22 cellular contexts compared by ENCODE assay signal in genomic region chr6:18741741-18742140, GRCh38.
DNase-seq lines count a peak whose midpoint lies in the region; ATAC-seq, FAIRE-seq and TF ChIP-seq lines count a peak whose summit lies in the region.
"Had no signal": no experiment of that assay in that cellular context is flagged by ENCODE, and none has a peak within 500 bp of the region (broad histone marks: within the 10 kb centered on the region; RNA-seq: fewer than 3 reads in every experiment).

No MANE protein-coding gene starts in this region.

- H3K9ac ChIP-seq in astrocyte (ENCODE audit: low read length) = no peak overlapping the region

- H3K79me2 ChIP-seq in astrocyte (ENCODE audit: insufficient read depth, low read length) = no peaks in the 10 kb centered on the region

- FAIRE-seq in astrocyte (lab: Jason Lieb, UNC) = no peak
- FAIRE-seq: HTR-8/SVneo had no signal

- H3K27ac Mint-ChIP-seq in astrocyte (ENCODE audit: unreplicated experiment) = peak overlapping the region; percentile 75
- no peak overlapping the region for H3K27ac Mint-ChIP-seq in activated T-helper 17 cell treated with anti-CD3 and anti-CD28 coated beads, Interleukin-2, amount 50 U/mL, for 72 hours
- H3K27ac Mint-ChIP-seq: B cell, CD14-positive monocyte had no signal

- peaks cover 3% of the 10 kb centered on the region for H3K4me1 Mint-ChIP-seq in astrocyte (ENCODE audit: low read depth, unreplicated experiment)
- H3K4me1 Mint-ChIP-seq in activated T-helper 17 cell treated with anti-CD3 and anti-CD28 coated beads, Interleukin-2, amount 50 U/mL, for 72 hours = no peaks in the 10 kb centered on the region
- H3K4me1 Mint-ChIP-seq: B cell, CD14-positive monocyte had no signal

- H3K27ac ChIP-seq in A673 (ENCODE audit: low read depth, low read length, poor library complexity, severe bottlenecking) = peak overlapping the region; percentile 38
- no peak overlapping the region for H3K27ac ChIP-seq in astrocyte (ENCODE audit: low read depth, low read length)
- H3K27ac ChIP-seq: Peyer's patch had no signal

- H3K36me3 ChIP-seq in A673 (ENCODE audit: insufficient read depth, low read length, poor library complexity, severe bottlenecking) (no peaks in the 10 kb centered on the region), astrocyte (ENCODE audit: insufficient read depth, low read length) (no peaks in the 10 kb centered on the region)
- H3K36me3 ChIP-seq: Peyer's patch had no signal

- no peaks in the 10 kb centered on the region for H3K27me3 ChIP-seq in A673 (replicated peaks; ENCODE audit: insufficient read depth, low read depth, low read length, poor library complexity)
- no peaks in the 10 kb centered on the region for H3K27me3 ChIP-seq in astrocyte (ENCODE audit: insufficient read depth, low read length)
- H3K27me3 ChIP-seq: Peyer's patch had no signal

- H3K4me3 ChIP-seq in A673 (ENCODE audit: low read depth, low read length, poor library complexity, severe bottlenecking) (no peak overlapping the region), astrocyte (ENCODE audit: insufficient read depth, low read depth, low read length) (no peak overlapping the region), fibroblast of villous mesenchyme (ENCODE audit: low read depth, low read length) (no peak overlapping the region)
- H3K4me3 ChIP-seq: Peyer's patch had no signal

- H2AFZ ChIP-seq in astrocyte (ENCODE audit: low read depth, low read length) = no peak overlapping the region

- no peak overlapping the region for H3K4me3 Mint-ChIP-seq in astrocyte (ENCODE audit: unreplicated experiment)
- H3K4me3 Mint-ChIP-seq in activated T-helper 17 cell treated with anti-CD3 and anti-CD28 coated beads, Interleukin-2, amount 50 U/mL, for 72 hours = no peak overlapping the region
- H3K4me3 Mint-ChIP-seq: B cell, CD14-positive monocyte had no signal

- H3K36me3 Mint-ChIP-seq in astrocyte (ENCODE audit: low read depth, unreplicated experiment) = no peaks in the 10 kb centered on the region
- H3K36me3 Mint-ChIP-seq in activated T-helper 17 cell treated with anti-CD3 and anti-CD28 coated beads, Interleukin-2, amount 50 U/mL, for 72 hours (ENCODE audit: low read depth) = no peaks in the 10 kb centered on the region
- H3K36me3 Mint-ChIP-seq: CD14-positive monocyte had no signal

- H3K9me3 ChIP-seq in A673 (ENCODE audit: low read depth, low read length, poor library complexity, severe bottlenecking) (peaks cover 5% of the 10 kb centered on the region), astrocyte (ENCODE audit: insufficient read depth, low read depth, low read length) (no peaks in the 10 kb centered on the region)
- H3K9me3 ChIP-seq: Peyer's patch had no signal

- H3K4me1 ChIP-seq in A673 (ENCODE audit: insufficient read depth, low read length, poor library complexity, severe bottlenecking) (peaks cover 3% of the 10 kb centered on the region), astrocyte (ENCODE audit: insufficient read depth, low read length) (no peaks in the 10 kb centered on the region)
- H3K4me1 ChIP-seq: Peyer's patch had no signal

- no peak for TF ChIP-seq CTCF in A673 (conservative IDR thresholded peaks at IDR 0.05; ENCODE audit: low read depth, low read length)
- TF ChIP-seq CTCF in astrocyte (IDR thresholded peaks at IDR 0.05; ENCODE audit: insufficient read depth, low read depth, low read length) = no peak
- no peak for TF ChIP-seq CTCF in fibroblast of villous mesenchyme (IDR thresholded peaks at IDR 0.05; ENCODE audit: insufficient read depth, low read depth, low read length)

- no peaks in the 10 kb centered on the region for H3K27me3 Mint-ChIP-seq in astrocyte (ENCODE audit: low read depth, unreplicated experiment)
- no peaks in the 10 kb centered on the region for H3K27me3 Mint-ChIP-seq in activated T-helper 17 cell treated with anti-CD3 and anti-CD28 coated beads, Interleukin-2, amount 50 U/mL, for 72 hours
- H3K27me3 Mint-ChIP-seq: B cell had no signal

- CTCF ChIA-PET in A673 (lab: Charles Lee) = no interaction called here

- intact Hi-C loops in A673 (cut with micrococcal nuclease; ENCODE audit: unreplicated experiment) = no loop called here

- H3K4me2 ChIP-seq in astrocyte (ENCODE audit: low read length) = no peak overlapping the region

- no TSS peak for BruUV-seq in A673 (replicated peaks; lab: Mats Ljungman, UMichigan)

- H4K20me1 ChIP-seq in astrocyte (ENCODE audit: insufficient read depth, low read length) = no peaks in the 10 kb centered on the region

- DNase-seq in A673 (ENCODE audit: low spot score) = no peak
- peak; percentile 51 for DNase-seq in HCEC 1CT
- no peak for DNase-seq in astrocyte (ENCODE audit: low read depth)
- peak; percentile 80 for DNase-seq in fibroblast of villous mesenchyme (ENCODE audit: low read depth)
- DNase-seq in occipital lobe (lab: John Stamatoyannopoulos, UW) = no peak
- DNase-seq: 8988T, EL, GF-D8, H7, KG1, NCI-H1105, NCI-H146, NCI-H2029, NCI-H226, NCI-H524, NCI-H774, Peyer's patch had no signal

- POLR2A ChIA-PET in A673 (lab: Charles Lee; ENCODE audit: low non-redundant PET) = no interaction called here

- ATAC-seq in GM18511 (IDR thresholded peaks at IDR 0.05; ENCODE audit: unreplicated experiment) = no peak
- ATAC-seq in activated T-helper 17 cell treated with anti-CD3 and anti-CD28 coated beads, Interleukin-2, amount 50 U/mL, for 72 hours (replicated peaks) = no peak

- no peaks in the 10 kb centered on the region for H3K9me3 Mint-ChIP-seq in astrocyte (ENCODE audit: unreplicated experiment)
- peaks cover 4% of the 10 kb centered on the region for H3K9me3 Mint-ChIP-seq in activated T-helper 17 cell treated with anti-CD3 and anti-CD28 coated beads, Interleukin-2, amount 50 U/mL, for 72 hours

Comparison
In these comparisons a context has a peak if more than half of its experiments do, and no peak if none do; other contexts are left out.
1. DNase-seq: peak in HCEC 1CT (single experiment) and fibroblast of villous mesenchyme (single experiment); none in A673 (single experiment), astrocyte (single experiment) and occipital lobe (single experiment).